13 cellular contexts compared by ENCODE assay signal in the genomic region with DNA sequence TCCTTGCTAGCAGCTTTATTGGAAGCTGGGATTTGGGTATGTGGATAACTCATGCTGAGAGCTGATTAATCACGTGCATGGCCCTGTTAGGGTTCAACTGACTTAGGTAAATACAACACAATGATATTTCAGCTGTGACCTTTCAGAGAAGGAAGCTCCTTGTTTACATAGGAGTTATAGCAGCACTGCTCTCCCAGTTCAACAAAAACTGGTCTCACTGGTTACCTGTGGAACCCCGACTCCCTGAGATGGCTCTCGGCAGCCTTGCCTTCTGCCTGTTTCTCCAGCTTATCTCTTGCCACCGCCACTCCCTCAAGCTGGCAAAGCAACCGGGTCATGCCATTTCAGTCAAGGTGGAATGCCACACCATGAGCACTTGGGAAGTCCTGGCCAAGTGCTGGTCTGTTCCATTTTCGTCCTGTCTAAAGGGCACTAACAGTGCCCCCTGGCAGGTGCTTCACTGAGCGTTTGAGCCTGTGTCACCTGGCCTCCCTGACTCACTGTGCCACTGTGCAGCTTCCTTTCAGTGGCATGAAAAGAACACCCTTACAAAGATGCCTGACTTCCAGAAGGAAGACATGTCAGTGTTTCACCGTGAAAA. TPM values are rescaled to one million over a fixed set of nuclear protein-coding genes. Genes with fewer than 3 reads are reported as not detected.
DNase-seq lines count a peak whose midpoint lies in the region; ATAC-seq, FAIRE-seq and TF ChIP-seq lines count a peak whose summit lies in the region.
"Had no signal": no experiment of that assay in that cellular context is flagged by ENCODE, and none has a peak within 500 bp of the region (broad histone marks: within the 10 kb centered on the region; RNA-seq: fewer than 3 reads in every experiment).

No MANE protein-coding gene starts in this region.

- H3K27me3 Mint-ChIP-seq in CD14-positive monocyte (ENCODE audit: low read depth in 3 of 3), result peaks cover 0 to 2% (median 0%) of the 10 kb centered on the region in 3 donors

- ATAC-seq in lower lobe of right lung (peak; percentile 86 to 88), GM21528 (IDR thresholded peaks at IDR 0.05; ENCODE audit: low FRiP score, unreplicated experiment) (no peak)

- H3K4me1 ChIP-seq in lower lobe of right lung, result peaks cover 19% of the 10 kb centered on the region

- H3K27ac ChIP-seq in lower lobe of right lung, result peak overlapping the region; percentile 24
- H3K27ac ChIP-seq: BLaER1 had no signal

- peak overlapping the region in 6 of 7 donors; percentile 28 to 65 (median 58) for H3K27ac Mint-ChIP-seq in CD14-positive monocyte
- H3K27ac Mint-ChIP-seq: activated T-helper 1 cell treated with anti-CD3 and anti-CD28 coated beads, Interleukin-12 subunit alpha, Interleukin-12 subunit beta, Interleukin-2, Interleukin-4 antibody, amounts not matched to agents 30 ng/mL and 10 ng/mL and 1 ng/mL, durations not matched to agents 14 hours and 24 hours and 36 hours had no signal

- DNase-seq in CD14-positive monocyte (ENCODE audit: low spot score) (no peak), NCI-H1417 treated with DMSO at 0.1 percent for 48 hours (lab: John Stamatoyannopoulos, UW) (peak; percentile 39), bronchial epithelial cell (ENCODE audit: low read depth) (peak; percentile 44), lower lobe of right lung (peak; percentile 60), HuH-7 (ENCODE audit: low spot score) (no peak), AG08395 (ENCODE audit: low spot score) (no peak)
- DNase-seq in activated T-cell treated with anti-CD3 and anti-CD28 coated beads, Interleukin-2, amount 50 U/mL, for 1 hour, result no peak
- DNase-seq: NCI-H1105; stimulated activated naive CD4-positive, alpha-beta T cell treated with Interleukin-2 at 50 U/mL for 16 hours had no signal

- peaks cover 0 to 3% (median 0%) of the 10 kb centered on the region in 7 donors for H3K9me3 Mint-ChIP-seq in CD14-positive monocyte
- H3K9me3 Mint-ChIP-seq: activated T-helper 1 cell treated with anti-CD3 and anti-CD28 coated beads, Interleukin-12 subunit alpha, Interleukin-12 subunit beta, Interleukin-2, Interleukin-4 antibody, amounts not matched to agents 30 ng/mL and 10 ng/mL and 1 ng/mL, durations not matched to agents 14 hours and 24 hours and 36 hours had no signal

- intact Hi-C loops in CD14-positive monocyte (cut with micrococcal nuclease), result loop anchor here in 1 of 2 donors (5.0 kb wide), 1 partner anchor 36 kb away; no protein-coding TSS in a partner anchor
- intact Hi-C loops in lower lobe of right lung (cut with DNase I), result no loop called here

- H3K9me3 ChIP-seq in lower lobe of right lung, result no peaks in the 10 kb centered on the region
- H3K9me3 ChIP-seq: BLaER1 had no signal

- H3K4me3 Mint-ChIP-seq in CD14-positive monocyte, result no peak overlapping the region
- H3K4me3 Mint-ChIP-seq: activated T-helper 1 cell treated with anti-CD3 and anti-CD28 coated beads, Interleukin-12 subunit alpha, Interleukin-12 subunit beta, Interleukin-2, Interleukin-4 antibody, amounts not matched to agents 30 ng/mL and 10 ng/mL and 1 ng/mL, durations not matched to agents 14 hours and 24 hours and 36 hours had no signal

- H3K36me3 Mint-ChIP-seq in CD14-positive monocyte, result peaks cover 29 to 47% of the 10 kb centered on the region in 2 donors

- H3K4me1 Mint-ChIP-seq in CD14-positive monocyte, result peaks cover 37% of the 10 kb centered on the region

- FAIRE-seq in bronchial epithelial cell (lab: Jason Lieb, UNC), result no peak
- FAIRE-seq: keratinocyte had no signal

- H3K27me3 ChIP-seq in bronchial epithelial cell (ENCODE audit: control insufficient read depth, insufficient read depth, low read length) (no peaks in the 10 kb centered on the region), lower lobe of right lung (ENCODE audit: low read depth) (no peaks in the 10 kb centered on the region)
- H3K27me3 ChIP-seq: BLaER1 had no signal

- H3K4me3 ChIP-seq in bronchial epithelial cell (ENCODE audit: low read depth, low read length), result no peak overlapping the region
- no peak overlapping the region for H3K4me3 ChIP-seq in lower lobe of right lung
- H3K4me3 ChIP-seq: BLaER1 had no signal

- TF ChIP-seq CTCF in CD14-positive monocyte (IDR thresholded peaks at IDR 0.05) (no peak), bronchial epithelial cell (IDR thresholded peaks at IDR 0.05; ENCODE audit: insufficient read depth, low read length, severe bottlenecking) (peak; percentile 40), lower lobe of right lung (IDR thresholded peaks at IDR 0.05) (no peak)

- H3K36me3 ChIP-seq in bronchial epithelial cell (ENCODE audit: control insufficient read depth, insufficient read depth, low read length) (no peaks in the 10 kb centered on the region), lower lobe of right lung (no peaks in the 10 kb centered on the region)

RNA-seq across cellular contexts. Expression of a gene that starts 31.6 kb away (rescaled TPM):
- 10 to 100 TPM in 1 of 2 donors, 1 to 10 TPM in 1; 6.0 to 11.0 TPM for polyA plus RNA-seq in CD14-positive monocyte
- total RNA-seq in bronchial epithelial cell (3.4 and 5.8 TPM in 2 replicates), lower lobe of right lung (24.6 TPM)

RNA-seq across cellular contexts. Expression of a gene that starts 53.3 kb away (rescaled TPM):
- polyA plus RNA-seq in CD14-positive monocyte, result under 1 TPM; 0.32 to 0.40 TPM
- total RNA-seq in bronchial epithelial cell (0.26 and 0.38 TPM in 2 replicates), lower lobe of right lung (4.3 TPM)

Comparison
In these comparisons a context has a peak if more than half of its experiments do, and no peak if none do; other contexts are left out.
1. DNase-seq: peak in NCI-H1417 treated with DMSO at 0.1 percent for 48 hours (single experiment), bronchial epithelial cell (single experiment) and lower lobe of right lung (single experiment); none in CD14-positive monocyte (single experiment), activated T-cell treated with anti-CD3 and anti-CD28 coated beads, Interleukin-2, amount 50 U/mL, for 1 hour (single experiment), HuH-7 (single experiment) and AG08395 (single experiment).